8 cellular contexts compared by ENCODE assay signal in the genomic region with DNA sequence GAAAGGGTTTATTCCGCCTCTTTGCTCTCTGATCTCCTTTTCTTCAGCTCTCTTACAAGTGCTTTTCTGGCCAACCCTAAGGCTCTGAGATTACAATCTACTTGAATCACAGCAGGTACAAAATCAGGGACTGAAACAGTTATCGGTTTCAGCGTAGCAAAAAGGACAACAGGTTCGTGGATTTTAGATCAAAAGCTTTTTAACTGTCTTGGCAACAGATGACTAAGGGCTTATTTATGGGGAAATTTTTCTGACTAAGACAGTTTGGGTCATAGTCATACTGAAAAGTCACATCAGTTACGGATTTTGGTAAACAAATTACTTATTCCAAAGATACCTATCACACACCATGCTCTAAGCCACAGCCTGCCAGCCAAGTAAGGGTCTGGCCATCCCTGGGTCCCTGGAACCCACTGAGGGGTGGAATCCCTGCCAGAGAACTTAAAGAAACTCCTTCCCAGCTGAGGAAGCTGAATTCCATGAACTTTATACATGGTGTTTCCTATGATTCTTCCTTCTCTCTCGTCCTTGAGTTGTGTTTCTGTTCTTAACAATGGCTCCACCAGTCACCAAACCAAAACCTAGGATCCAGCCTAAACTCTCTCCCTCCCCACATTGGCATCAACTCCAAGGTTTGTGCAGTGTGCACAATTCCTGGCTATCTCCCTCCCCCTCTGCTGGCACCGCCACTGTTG.
DNase-seq lines count a peak whose midpoint lies in the region; ATAC-seq and TF ChIP-seq lines count a peak whose summit lies in the region.

No MANE protein-coding gene starts in this region.

- H3K4me1 Mint-ChIP-seq in activated naive CD8-positive, alpha-beta T cell treated with anti-CD3 and anti-CD28 coated beads for 36 hours: peaks cover 58% of the 10 kb centered on the region

- ATAC-seq in GM21367 (IDR thresholded peaks at IDR 0.05; ENCODE audit: unreplicated experiment): peak; percentile 31

- WGBS in thyroid gland, 2 donors: 45 to 51% methylated on average over 7 of the region's 7 CpGs

- DNase-seq in EL (peak; percentile 68), kidney glomerular epithelial cell (lab: John Stamatoyannopoulos, UW) (peak; percentile 47), thyroid gland (no peak), posterior vena cava (ENCODE audit: low spot score) (no peak), pons (ENCODE audit: low spot score) (no peak)
- peak; percentile 51 for DNase-seq in activated naive CD8-positive, alpha-beta T cell treated with anti-CD3 and anti-CD28 coated beads for 36 hours

- no peak overlapping the region for H3K9ac ChIP-seq in HUES6 (ENCODE audit: low read length)

- peaks cover 10% of the 10 kb centered on the region for H3K9me3 Mint-ChIP-seq in activated naive CD8-positive, alpha-beta T cell treated with anti-CD3 and anti-CD28 coated beads for 36 hours

- H3K36me3 ChIP-seq in HUES6 (ENCODE audit: control insufficient read depth, insufficient read depth, low read length): 0 out of 2 replicates have a peak, but pooled peaks cover 3% of the 10 kb centered on the region
- H3K36me3 ChIP-seq in thyroid gland: no peaks in the 10 kb centered on the region

- H3K4me3 ChIP-seq in HUES6 (ENCODE audit: low read depth, low read length) (peak overlapping the region; percentile 79), thyroid gland (replicated peaks in 1 of 3) (peak overlapping the region in 2 of 3 donors; percentile 43 to 75)

- intact Hi-C loops in thyroid gland (cut with DNase I): no loop called here
- intact Hi-C loops in posterior vena cava (cut with DNase I): loop anchor here in 1 of 2 donors (5.0 kb wide), 1 partner anchor 37 kb away; no protein-coding TSS in a partner anchor

- peak overlapping the region; percentile 97 for H3K27ac Mint-ChIP-seq in activated naive CD8-positive, alpha-beta T cell treated with anti-CD3 and anti-CD28 coated beads for 36 hours

- H3K27me3 ChIP-seq in HUES6 (ENCODE audit: control insufficient read depth, insufficient read depth, low read length): peaks cover 28% of the 10 kb centered on the region
- no peaks in the 10 kb centered on the region for H3K27me3 ChIP-seq in thyroid gland

- H3K4me3 Mint-ChIP-seq in activated naive CD8-positive, alpha-beta T cell treated with anti-CD3 and anti-CD28 coated beads for 36 hours: peak overlapping the region; percentile 93

- no peak for TF ChIP-seq POLR2A in thyroid gland (IDR thresholded peaks at IDR 0.05)

- H3K27ac ChIP-seq in HUES6 (ENCODE audit: low read depth, low read length) (no peak overlapping the region), thyroid gland (no peak overlapping the region)

- peaks cover 22% of the 10 kb centered on the region for H3K4me1 ChIP-seq in HUES6 (ENCODE audit: control insufficient read depth, insufficient read depth, low read length)
- H3K4me1 ChIP-seq in thyroid gland: peaks cover 0 to 6% of the 10 kb centered on the region in 2 donors

- H3K9me3 ChIP-seq in HUES6 (ENCODE audit: control insufficient read depth, insufficient read depth, low read depth, low read length) (no peaks in the 10 kb centered on the region), thyroid gland (no peaks in the 10 kb centered on the region)

- peaks cover 4% of the 10 kb centered on the region for H3K27me3 Mint-ChIP-seq in activated naive CD8-positive, alpha-beta T cell treated with anti-CD3 and anti-CD28 coated beads for 36 hours

- peaks cover 29% of the 10 kb centered on the region for H3K36me3 Mint-ChIP-seq in activated naive CD8-positive, alpha-beta T cell treated with anti-CD3 and anti-CD28 coated beads for 36 hours

- no peak for TF ChIP-seq CTCF in thyroid gland (IDR thresholded peaks at IDR 0.05)

Comparison
In these comparisons a context has a peak if more than half of its experiments do, and no peak if none do; other contexts are left out.
1. DNase-seq: peak in EL (single experiment), activated naive CD8-positive, alpha-beta T cell treated with anti-CD3 and anti-CD28 coated beads for 36 hours (single experiment) and kidney glomerular epithelial cell (single experiment); none in thyroid gland (0 of 2), posterior vena cava (single experiment) and pons (single experiment).